ENCODE assay signal across 8 cellular contexts in the genomic region with DNA sequence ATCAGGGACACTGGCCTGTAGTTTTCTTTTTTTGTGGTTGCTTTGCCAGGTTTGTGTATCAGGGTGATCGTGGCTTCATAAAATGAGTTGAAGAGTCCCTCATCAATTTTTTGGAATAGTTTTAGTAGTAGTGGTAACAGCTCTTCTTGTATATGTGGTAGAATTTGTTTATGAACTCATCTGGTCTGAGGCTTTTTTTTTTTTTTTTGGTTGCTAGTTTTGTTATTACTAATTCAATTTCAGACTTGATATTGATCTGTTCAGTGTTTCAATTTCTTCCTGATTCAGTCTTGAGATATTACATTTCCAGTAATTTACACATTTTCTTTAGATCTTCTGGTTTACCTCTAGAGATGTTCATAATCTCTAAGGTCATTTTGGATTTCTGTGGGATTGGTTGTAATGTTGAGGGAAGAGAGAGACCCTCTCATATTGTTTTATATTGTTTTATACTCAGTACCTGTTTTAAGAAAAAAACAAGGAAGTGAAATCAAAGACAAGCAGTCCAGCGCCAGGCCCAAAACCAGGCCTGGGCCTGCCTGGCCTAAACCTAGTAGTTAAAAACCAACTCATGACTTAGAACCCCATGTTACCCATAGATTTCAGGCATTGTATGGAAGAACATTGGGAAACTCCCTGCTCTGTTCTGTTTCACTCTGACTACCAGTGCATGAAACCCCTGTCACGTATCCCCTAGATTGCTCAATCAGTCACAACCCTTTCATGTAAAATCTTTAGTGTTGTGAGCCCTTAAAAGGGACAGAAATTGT.
DNase-seq lines count a peak whose midpoint lies in the region; ATAC-seq and TF ChIP-seq lines count a peak whose summit lies in the region.
"Not testable (repeated sequence)": the region's sequence is repeated elsewhere in the genome, so short reads cannot be mapped to it uniquely, and the experiment has no call there.

No MANE protein-coding gene starts in this region.

- H3K27ac Mint-ChIP-seq in stimulated activated effector memory CD8-positive, alpha-beta T cell treated with anti-CD3 and anti-CD28 coated beads, Interleukin-12 subunit alpha, Interleukin-12 subunit beta, amount 100 ng/mL, for 72 hours: not testable (repeated sequence)

- H3K4me3 Mint-ChIP-seq in stimulated activated effector memory CD8-positive, alpha-beta T cell treated with anti-CD3 and anti-CD28 coated beads, Interleukin-12 subunit alpha, Interleukin-12 subunit beta, amount 100 ng/mL, for 72 hours: not testable (repeated sequence)

- DNase-seq in GM13977 (ENCODE audit: low spot score): peak; percentile 3
- peak; percentile 2 for DNase-seq in GM20000 (ENCODE audit: low spot score)
- DNase-seq in stimulated activated effector memory CD8-positive, alpha-beta T cell treated with anti-CD3 and anti-CD28 coated beads, Interleukin-12 subunit alpha, Interleukin-12 subunit beta, amount 100 ng/mL, for 72 hours (ENCODE audit: low spot score in 2 of 2): not testable (repeated sequence)

- H3K36me3 Mint-ChIP-seq in stimulated activated effector memory CD8-positive, alpha-beta T cell treated with anti-CD3 and anti-CD28 coated beads, Interleukin-12 subunit alpha, Interleukin-12 subunit beta, amount 100 ng/mL, for 72 hours: not testable (repeated sequence)

- not testable (repeated sequence) for TF ChIP-seq CTCF in GM13977 (IDR thresholded peaks at IDR 0.05; ENCODE audit: extremely low read depth, insufficient read depth, missing control alignments); GM20000 (IDR thresholded peaks at IDR 0.05; ENCODE audit: extremely low read depth, missing control alignments)

- ATAC-seq in GM18907 (IDR thresholded peaks at IDR 0.05; ENCODE audit: unreplicated experiment): peak; percentile 94
- ATAC-seq in GM21825 (IDR thresholded peaks at IDR 0.05; ENCODE audit: unreplicated experiment): peak; percentile 71
- ATAC-seq in HG02938 (IDR thresholded peaks at IDR 0.05; ENCODE audit: unreplicated experiment): peak; percentile 92
- peak; percentile 85 for ATAC-seq in HG03159 (IDR thresholded peaks at IDR 0.05; ENCODE audit: unreplicated experiment)
- peak; percentile 77 for ATAC-seq in HG03558 (IDR thresholded peaks at IDR 0.05; ENCODE audit: extremely low read depth, unreplicated experiment)
- peak; percentile 21 for ATAC-seq in stimulated activated effector memory CD8-positive, alpha-beta T cell treated with anti-CD3 and anti-CD28 coated beads, Interleukin-12 subunit alpha, Interleukin-12 subunit beta, amount 100 ng/mL, for 72 hours

- H3K4me1 Mint-ChIP-seq in stimulated activated effector memory CD8-positive, alpha-beta T cell treated with anti-CD3 and anti-CD28 coated beads, Interleukin-12 subunit alpha, Interleukin-12 subunit beta, amount 100 ng/mL, for 72 hours: not testable (repeated sequence)

- H3K9me3 Mint-ChIP-seq in stimulated activated effector memory CD8-positive, alpha-beta T cell treated with anti-CD3 and anti-CD28 coated beads, Interleukin-12 subunit alpha, Interleukin-12 subunit beta, amount 100 ng/mL, for 72 hours: not testable (repeated sequence)

- in situ Hi-C loops in GM13977 (cut with MboI; ENCODE audit: low pct_unique_long_range_greater_than_20kb, low sequenced_read_pairs, unreplicated experiment): not testable (repeated sequence)

Comparison
In these comparisons a context has a peak if more than half of its experiments do, and no peak if none do; other contexts are left out.
1. ATAC-seq: peak in every context shown above with its lines; median percentile 94 in GM18907; 92 in HG02938; 85 in HG03159; 77 in HG03558; 71 in GM21825; 21 in stimulated activated effector memory CD8-positive, alpha-beta T cell treated with anti-CD3 and anti-CD28 coated beads, Interleukin-12 subunit alpha, Interleukin-12 subunit beta, amount 100 ng/mL, for 72 hours.